In genomic region chr4:3301450-3302163, GRCh38 we compare ENCODE assay signal across 13 cellular contexts. TPM values are rescaled to one million over a fixed set of nuclear protein-coding genes. Genes with fewer than 3 reads are reported as not detected.
A peak's percentile ranks its signal among the peaks of the same experiment; 100 is the strongest.
DNase-seq lines count a peak whose midpoint lies in the region; ATAC-seq, FAIRE-seq and TF ChIP-seq lines count a peak whose summit lies in the region.
"Had no signal": no experiment of that assay in that cellular context is flagged by ENCODE, and none has a peak within 500 bp of the region (broad histone marks: within the 10 kb centered on the region; RNA-seq: fewer than 3 reads in every experiment).

No MANE protein-coding gene starts in this region.

- peaks cover 36% of the 10 kb centered on the region for H3K4me1 Mint-ChIP-seq in T-helper 17 cell
- H3K4me1 Mint-ChIP-seq in effector memory CD8-positive, alpha-beta T cell (ENCODE audit: low read depth in 2 of 2) = peaks cover 44 to 49% of the 10 kb centered on the region in 2 donors

- no peak overlapping the region for H3K4me3 ChIP-seq in spleen
- H3K4me3 ChIP-seq: gastrocnemius medialis, thyroid gland had no signal

- peaks cover 8% of the 10 kb centered on the region for H3K27me3 Mint-ChIP-seq in T-helper 17 cell
- peaks cover 0 to 16% of the 10 kb centered on the region in 2 donors for H3K27me3 Mint-ChIP-seq in effector memory CD8-positive, alpha-beta T cell

- peak overlapping the region; percentile 95 for H3K4me3 Mint-ChIP-seq in T-helper 17 cell
- peak overlapping the region; percentile 88 to 91 for H3K4me3 Mint-ChIP-seq in effector memory CD8-positive, alpha-beta T cell

- no peaks in the 10 kb centered on the region for H3K36me3 ChIP-seq in spleen
- H3K36me3 ChIP-seq: gastrocnemius medialis, thyroid gland had no signal

- no peak for FAIRE-seq in GM12892 (lab: Jason Lieb, UNC)

- peaks cover 12 to 83% (median 66%) of the 10 kb centered on the region in 6 donors for H3K4me1 ChIP-seq in spleen
- H3K4me1 ChIP-seq: parathyroid adenoma had no signal

- H3K27ac ChIP-seq in spleen = peak overlapping the region in 4 of 8 donors; percentile 60 to 71 (median 64)
- H3K27ac ChIP-seq: gastrocnemius medialis, parathyroid adenoma, thyroid gland had no signal

- no peaks in the 10 kb centered on the region for H3K27me3 ChIP-seq in spleen (replicated peaks in 1 of 7)
- H3K27me3 ChIP-seq: gastrocnemius medialis, thyroid gland had no signal

- TF ChIP-seq POLR2A in spleen (IDR thresholded peaks at IDR 0.05) (no peak), GM12892 (IDR thresholded peaks at IDR 0.05; ENCODE audit: low read depth, low read length) (no peak)

- H3K36me3 Mint-ChIP-seq in T-helper 17 cell (ENCODE audit: low read depth) = no peaks in the 10 kb centered on the region
- H3K36me3 Mint-ChIP-seq in effector memory CD8-positive, alpha-beta T cell (ENCODE audit: insufficient read depth) = peaks cover 3% of the 10 kb centered on the region

- no peak for TF ChIP-seq CTCF in spleen (IDR thresholded peaks at IDR 0.05 in 8 of 11, conservative IDR thresholded peaks at IDR 0.05 in 3 of 11)

- H3K27ac Mint-ChIP-seq in T-helper 17 cell = peak overlapping the region; percentile 96
- peak overlapping the region; percentile 80 to 90 for H3K27ac Mint-ChIP-seq in effector memory CD8-positive, alpha-beta T cell

- ATAC-seq in T-helper 17 cell = peak; percentile 21
- ATAC-seq in effector memory CD8-positive, alpha-beta T cell (replicated peaks) = no peak
- ATAC-seq: gastrocnemius medialis, HCT116 had no signal

- intact Hi-C loops in spleen (cut with DNase I; ENCODE audit: low total_unique reads) = no loop called here

- no peaks in the 10 kb centered on the region for H3K9me3 Mint-ChIP-seq in effector memory CD8-positive, alpha-beta T cell

- peak; percentile 61 for DNase-seq in activated effector memory CD4-positive, alpha-beta T cell treated with anti-CD3 and anti-CD28 coated beads, Interleukin-2, amount 50 U/mL, for 16 hours
- DNase-seq in activated effector memory CD4-positive, alpha-beta T cell treated with Interleukin-2 at 50 U/mL for 16 hours = no peak
- DNase-seq in T-helper 17 cell (no peak), spleen (peak; percentile 48), GM12892 (ENCODE audit: insufficient read length) (no peak), NCI-H2171 treated with DMSO at 0.1 percent for 48 hours (lab: John Stamatoyannopoulos, UW) (no peak), NCI-H524 treated with DMSO at 0.1 percent for 48 hours (lab: John Stamatoyannopoulos, UW) (no peak)
- no peak for DNase-seq in effector memory CD8-positive, alpha-beta T cell
- DNase-seq: NCI-H2029 treated with DMSO at 0.1 percent for 48 hours had no signal

- WGBS in spleen, 5 donors = 76 to 84% (median 82%) methylated on average over 15 of the region's 15 CpGs

- no peaks in the 10 kb centered on the region for H3K9me3 ChIP-seq in T-helper 17 cell (ENCODE audit: control insufficient read depth, low read length, poor library complexity, severe bottlenecking)
- H3K9me3 ChIP-seq in spleen = no peaks in the 10 kb centered on the region
- H3K9me3 ChIP-seq: gastrocnemius medialis, thyroid gland had no signal

RNA-seq across cellular contexts. Expression of gene RGS12, which starts 8.8 kb away (rescaled TPM):
- total RNA-seq in T-helper 17 cell (1 to 10 TPM; 4.0 to 5.0 TPM), spleen (10 to 100 TPM; 12.0 to 36.2 (median 18.8) TPM)
- 10 to 100 TPM in 2 of 3 donors, 1 to 10 TPM in 1; 7.5 to 26.5 (median 23.1) TPM for polyA plus RNA-seq in spleen
- polyA plus RNA-seq in GM12892 (2012; ENCODE audit: missing spikeins) = 1.3 TPM

RNA-seq across cellular contexts. Expression of gene MSANTD1, which starts 52.6 kb away (rescaled TPM):
- total RNA-seq in T-helper 17 cell = 1 to 10 TPM; 1.5 to 1.7 TPM
- total RNA-seq in spleen = 1 to 10 TPM; 1.4 to 2.8 (median 2.2) TPM
- polyA plus RNA-seq in spleen = 1 to 10 TPM in 1 of 3 donors, under 1 TPM in 2; 0.41 to 1.0 (median 0.90) TPM
- polyA plus RNA-seq in GM12892 (2012; ENCODE audit: missing spikeins) = 0.40 TPM

Comparison
In these comparisons a context has a peak if more than half of its experiments do, and no peak if none do; other contexts are left out.
1. DNase-seq: peak in activated effector memory CD4-positive, alpha-beta T cell treated with anti-CD3 and anti-CD28 coated beads, Interleukin-2, amount 50 U/mL, for 16 hours (single experiment) and spleen (single experiment); none in activated effector memory CD4-positive, alpha-beta T cell treated with Interleukin-2 at 50 U/mL for 16 hours (single experiment), T-helper 17 cell (0 of 3), effector memory CD8-positive, alpha-beta T cell (0 of 3), GM12892 (single experiment), NCI-H2171 treated with DMSO at 0.1 percent for 48 hours (single experiment) and NCI-H524 treated with DMSO at 0.1 percent for 48 hours (single experiment).